8 cellular contexts compared by ENCODE assay signal in the genomic region with DNA sequence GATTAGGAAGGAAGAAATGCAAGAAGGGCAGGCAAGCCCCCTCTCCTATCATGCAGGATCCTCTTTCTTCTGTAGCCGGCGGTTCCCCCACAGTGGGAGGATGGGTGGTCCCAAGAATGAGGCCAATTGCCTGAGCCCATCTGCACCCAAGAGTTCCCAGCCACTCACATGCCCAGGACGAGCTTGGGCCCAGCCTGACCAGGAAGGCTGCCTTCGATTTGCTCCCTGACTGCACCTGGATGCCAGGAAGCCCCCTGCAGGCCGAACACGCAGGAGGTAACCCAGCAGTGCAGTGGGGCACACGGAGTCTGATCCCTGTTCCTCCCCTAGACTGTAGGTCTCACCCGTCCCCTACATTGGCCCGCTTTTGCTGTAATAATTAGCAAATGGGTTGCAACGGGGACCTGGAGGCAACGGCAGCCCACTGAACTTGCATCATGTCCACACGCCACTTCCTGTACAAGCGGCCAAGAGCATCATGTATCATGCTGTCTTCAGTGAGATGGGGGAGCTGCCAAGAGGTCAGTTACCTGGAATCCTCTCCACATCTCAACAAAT.
DNase-seq lines count a peak whose midpoint lies in the region; ATAC-seq and TF ChIP-seq lines count a peak whose summit lies in the region.

No MANE protein-coding gene starts in this region.

- H3K4me1 ChIP-seq in right atrium auricular region: peaks cover 0 to 9% of the 10 kb centered on the region in 2 donors

- no peaks in the 10 kb centered on the region for H3K9me3 ChIP-seq in right atrium auricular region

- no peaks in the 10 kb centered on the region for H3K27me3 ChIP-seq in right atrium auricular region

- TF ChIP-seq CTCF in right atrium auricular region (IDR thresholded peaks at IDR 0.05) (no peak), foreskin fibroblast (IDR thresholded peaks at IDR 0.05; ENCODE audit: low read depth, low read length) (no peak)

- H3K4me3 Mint-ChIP-seq in activated CD8-positive, alpha-beta memory T cell treated with anti-CD3 and anti-CD28 coated beads, Interleukin-2, amount 10 ng/mL, durations not matched to agents 7 days and 5 days: peak overlapping the region; percentile 78
- peak overlapping the region; percentile 56 to 60 for H3K4me3 Mint-ChIP-seq in stimulated activated naive B cell treated with anti-CD40 and anti-IgM and Interleukin-4, amounts not matched to agents 10 μg/mL and 1 μg/mL and 100 μg/mL, for 72 hours

- H3K4me1 Mint-ChIP-seq in activated CD8-positive, alpha-beta memory T cell treated with anti-CD3 and anti-CD28 coated beads, Interleukin-2, amount 10 ng/mL, durations not matched to agents 7 days and 5 days: peaks cover 23% of the 10 kb centered on the region
- peaks cover 11 to 34% of the 10 kb centered on the region in 2 donors for H3K4me1 Mint-ChIP-seq in stimulated activated naive B cell treated with anti-CD40 and anti-IgM and Interleukin-4, amounts not matched to agents 10 μg/mL and 1 μg/mL and 100 μg/mL, for 72 hours

- no peaks in the 10 kb centered on the region for H3K27me3 Mint-ChIP-seq in activated CD8-positive, alpha-beta memory T cell treated with anti-CD3 and anti-CD28 coated beads, Interleukin-2, amount 10 ng/mL, durations not matched to agents 7 days and 5 days
- H3K27me3 Mint-ChIP-seq in stimulated activated naive B cell treated with anti-CD40 and anti-IgM and Interleukin-4, amounts not matched to agents 10 μg/mL and 1 μg/mL and 100 μg/mL, for 72 hours: no peaks in the 10 kb centered on the region

- CTCF ChIA-PET in activated CD8-positive, alpha-beta memory T cell treated with anti-CD3 and anti-CD28 coated beads, Interleukin-2, amount 10 ng/mL, durations not matched to agents 7 days and 5 days (lab: Charles Lee): interaction anchor here (2.1 to 2.5 kb wide), 2 partner anchors 10 to 39 kb away, joined by 13 to 16 read pairs; no protein-coding TSS in a partner anchor

- peaks cover 16% of the 10 kb centered on the region for H3K36me3 ChIP-seq in right atrium auricular region

- H3K4me3 ChIP-seq in right atrium auricular region (no peak overlapping the region), foreskin fibroblast (ENCODE audit: low read depth in 1 of 2, low read length in 2 of 2) (no peak overlapping the region)

- H3K27ac ChIP-seq in right atrium auricular region: peak overlapping the region; percentile 66 to 76

- peaks cover 8% of the 10 kb centered on the region for H3K36me3 Mint-ChIP-seq in activated CD8-positive, alpha-beta memory T cell treated with anti-CD3 and anti-CD28 coated beads, Interleukin-2, amount 10 ng/mL, durations not matched to agents 7 days and 5 days
- H3K36me3 Mint-ChIP-seq in stimulated activated naive B cell treated with anti-CD40 and anti-IgM and Interleukin-4, amounts not matched to agents 10 μg/mL and 1 μg/mL and 100 μg/mL, for 72 hours: peaks cover 19 to 25% of the 10 kb centered on the region in 2 donors

- peak overlapping the region; percentile 89 for H3K27ac Mint-ChIP-seq in activated CD8-positive, alpha-beta memory T cell treated with anti-CD3 and anti-CD28 coated beads, Interleukin-2, amount 10 ng/mL, durations not matched to agents 7 days and 5 days
- H3K27ac Mint-ChIP-seq in stimulated activated naive B cell treated with anti-CD40 and anti-IgM and Interleukin-4, amounts not matched to agents 10 μg/mL and 1 μg/mL and 100 μg/mL, for 72 hours: peak overlapping the region; percentile 81

- H3K9me3 Mint-ChIP-seq in activated CD8-positive, alpha-beta memory T cell treated with anti-CD3 and anti-CD28 coated beads, Interleukin-2, amount 10 ng/mL, durations not matched to agents 7 days and 5 days (ENCODE audit: low read depth): no peaks in the 10 kb centered on the region
- no peaks in the 10 kb centered on the region for H3K9me3 Mint-ChIP-seq in stimulated activated naive B cell treated with anti-CD40 and anti-IgM and Interleukin-4, amounts not matched to agents 10 μg/mL and 1 μg/mL and 100 μg/mL, for 72 hours

- no peak for ATAC-seq in activated CD8-positive, alpha-beta memory T cell treated with anti-CD3 and anti-CD28 coated beads, Interleukin-2, amount 10 ng/mL, durations not matched to agents 7 days and 5 days
- no peak for ATAC-seq in stimulated activated naive B cell treated with anti-CD40 and anti-IgM and Interleukin-4, amounts not matched to agents 10 μg/mL and 1 μg/mL and 100 μg/mL, for 72 hours (replicated peaks)
- no peak for ATAC-seq in GM19035 (IDR thresholded peaks at IDR 0.05; ENCODE audit: unreplicated experiment)

- DNase-seq in NCI-H82 (lab: John Stamatoyannopoulos, UW) (peak; percentile 12), NCI-H82 treated with DMSO at 0.1 percent for 48 hours (lab: John Stamatoyannopoulos, UW; ENCODE audit: unreplicated experiment) (no peak), right atrium auricular region (ENCODE audit: low spot score) (peak; percentile 57), NAMALWA (ENCODE audit: low spot score) (no peak), foreskin fibroblast (no peak)
- DNase-seq in activated CD8-positive, alpha-beta memory T cell treated with anti-CD3 and anti-CD28 coated beads, Interleukin-2, amount 10 ng/mL, durations not matched to agents 7 days and 5 days: peak; percentile 40
- DNase-seq in stimulated activated naive B cell treated with anti-CD40 and anti-IgM and Interleukin-4, amounts not matched to agents 10 μg/mL and 1 μg/mL and 100 μg/mL, for 72 hours: no peak

Comparison
In these comparisons a context has a peak if more than half of its experiments do, and no peak if none do; other contexts are left out.
1. DNase-seq: peak in NCI-H82 (single experiment), activated CD8-positive, alpha-beta memory T cell treated with anti-CD3 and anti-CD28 coated beads, Interleukin-2, amount 10 ng/mL, durations not matched to agents 7 days and 5 days (single experiment) and right atrium auricular region (single experiment); none in NCI-H82 treated with DMSO at 0.1 percent for 48 hours (single experiment), stimulated activated naive B cell treated with anti-CD40 and anti-IgM and Interleukin-4, amounts not matched to agents 10 μg/mL and 1 μg/mL and 100 μg/mL, for 72 hours (single experiment), NAMALWA (single experiment) and foreskin fibroblast (0 of 2).